In the genomic region with DNA sequence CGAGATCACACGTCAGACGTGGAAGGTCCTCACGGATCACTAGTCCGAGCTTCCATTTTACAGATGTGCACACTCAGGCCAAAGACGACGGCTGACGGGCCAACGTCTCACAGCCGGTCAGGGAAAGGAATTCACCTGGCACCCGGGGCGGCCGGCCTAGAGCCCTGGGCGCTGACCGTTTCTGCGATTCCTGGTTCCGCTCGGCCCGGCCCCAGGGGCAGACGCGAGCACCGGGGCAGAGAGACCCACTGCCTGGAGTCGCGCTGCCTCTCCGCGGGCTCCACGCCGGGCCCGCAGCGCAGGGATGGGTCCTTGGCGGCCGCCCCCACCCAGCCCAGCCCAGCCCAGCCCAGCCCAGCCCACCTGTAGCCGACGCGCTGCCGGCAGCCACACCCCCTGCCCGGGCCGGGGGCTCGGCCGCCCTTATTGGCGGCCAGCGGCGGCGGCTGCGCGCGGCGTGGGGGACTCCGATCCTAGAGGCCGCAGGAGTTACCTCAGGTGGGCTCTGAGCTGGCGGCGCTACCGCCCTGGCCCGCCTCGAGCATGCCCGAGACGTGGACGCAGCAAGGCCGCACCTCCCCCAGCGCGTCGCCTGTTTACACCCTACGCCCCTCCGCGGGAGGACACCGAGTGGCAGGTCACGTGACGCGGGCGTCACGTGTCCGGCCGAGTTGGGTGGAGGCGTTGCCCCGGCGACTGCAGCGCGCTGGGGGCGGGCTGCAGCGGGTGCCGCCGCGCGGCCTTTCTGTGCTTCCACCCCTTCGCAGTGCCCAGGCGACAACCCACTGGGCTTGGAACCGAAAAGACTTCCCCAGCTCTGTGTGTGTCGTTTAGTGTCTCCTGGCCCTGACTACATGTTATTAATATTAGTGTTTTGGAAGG, we compare ENCODE assay signal across 8 cellular contexts.
DNase-seq lines count a peak whose midpoint lies in the region; ATAC-seq and TF ChIP-seq lines count a peak whose summit lies in the region.

No MANE protein-coding gene starts in this region.

- intact Hi-C loops in esophagus muscularis mucosa (cut with DNase I): loop anchor here (10.0 kb wide), 2 partner anchors 130 to 590 kb away; a partner anchor contains a TSS

- H3K27me3 ChIP-seq in HUES64 (ENCODE audit: insufficient read depth, low read length): peaks cover 7% of the 10 kb centered on the region; the same call in 1 of the 2 replicates
- H3K27me3 ChIP-seq in OCI-LY1 (ENCODE audit: insufficient read depth, low read length): no peaks in the 10 kb centered on the region
- peaks cover 0 to 3% (median 0%) of the 10 kb centered on the region in 4 donors for H3K27me3 ChIP-seq in esophagus muscularis mucosa
- no peaks in the 10 kb centered on the region for H3K27me3 ChIP-seq in muscle layer of duodenum (ENCODE audit: low read depth, low read length)

- H4K20me1 ChIP-seq in OCI-LY1 (ENCODE audit: insufficient read depth, low read length): no peaks in the 10 kb centered on the region

- H3K79me2 ChIP-seq in OCI-LY1 (ENCODE audit: insufficient read depth, low read length): peaks cover 11% of the 10 kb centered on the region

- no peaks in the 10 kb centered on the region for H3K9me2 ChIP-seq in OCI-LY1 (ENCODE audit: low read depth, low read length)

- no peak for TF ChIP-seq EP300 in esophagus muscularis mucosa (IDR thresholded peaks at IDR 0.05)

- H3K27ac ChIP-seq in HUES64 (ENCODE audit: low read depth, low read length): peak overlapping the region; percentile 59; the same call in 1 of the 2 replicates
- peak overlapping the region; percentile 42 for H3K27ac ChIP-seq in OCI-LY1 (ENCODE audit: low read depth, low read length, poor library complexity, severe bottlenecking)
- H3K27ac ChIP-seq in esophagus muscularis mucosa (replicated peaks in 1 of 4): peak overlapping the region; percentile 77 to 84 (median 80)
- H3K27ac ChIP-seq in muscle layer of duodenum (ENCODE audit: low read length): no peak overlapping the region

- peak overlapping the region; percentile 71 for H3K9ac ChIP-seq in HUES64 (ENCODE audit: low read depth, low read length)
- peak overlapping the region; percentile 76 for H3K9ac ChIP-seq in OCI-LY1 (ENCODE audit: low read length)

- H3K36me3 ChIP-seq in HUES64 (ENCODE audit: insufficient read depth, low read length) (0 out of 2 replicates have a peak, but pooled peaks cover 3% of the 10 kb centered on the region), OCI-LY1 (ENCODE audit: insufficient read depth, low read length) (peaks cover 11% of the 10 kb centered on the region), esophagus muscularis mucosa (peaks cover 0 to 8% (median 2%) of the 10 kb centered on the region in 4 donors), muscle layer of duodenum (ENCODE audit: control insufficient read depth in 1 of 2, insufficient read depth in 2 of 2, low read length in 2 of 2) (peaks cover 0 to 3% of the 10 kb centered on the region in 2 donors)

- H3K9me3 ChIP-seq in HUES64 (ENCODE audit: insufficient read depth, low read depth, low read length) (no peaks in the 10 kb centered on the region), OCI-LY1 (ENCODE audit: low read length) (peaks cover 6% of the 10 kb centered on the region), esophagus muscularis mucosa (no peaks in the 10 kb centered on the region), muscle layer of duodenum (ENCODE audit: control insufficient read depth in 1 of 2, low read length in 2 of 2) (no peaks in the 10 kb centered on the region)

- H3K4me2 ChIP-seq in OCI-LY1 (ENCODE audit: low read length): peak overlapping the region; percentile 79

- ATAC-seq in GM21515 (IDR thresholded peaks at IDR 0.05; ENCODE audit: unreplicated experiment): peak; percentile 96

- WGBS in HUES64: under 1% methylated on average over 88 of the region's 88 CpGs
- 0% methylated on average over 7 of the region's 88 CpGs for WGBS in esophagus muscularis mucosa

- DNase-seq in DMS 273 treated with DMSO at 0.1 percent for 48 hours (lab: John Stamatoyannopoulos, UW) (peak; percentile 56), esophagus muscularis mucosa (ENCODE audit: extremely low spot score) (peak; percentile 98)
- peak; percentile 86 for DNase-seq in activated T-cell treated with anti-CD3 and anti-CD28 coated beads, Interleukin-2, amount 50 U/mL, for 1 hour
- peak; percentile 71 for DNase-seq in stimulated activated CD8-positive, alpha-beta memory T cell treated with anti-CD3 and anti-CD28 coated beads, Interleukin-7, amount 100 ng/mL, for 24 hours (ENCODE audit: low read depth)

- H3K4me3 ChIP-seq in HUES64 (ENCODE audit: low read length): peak overlapping the region; percentile 77
- H3K4me3 ChIP-seq in OCI-LY1 (ENCODE audit: low read depth, low read length, poor library complexity, severe bottlenecking): peak overlapping the region; percentile 87
- peak overlapping the region; percentile 81 to 96 (median 92) for H3K4me3 ChIP-seq in esophagus muscularis mucosa
- peak overlapping the region; percentile 91 to 93 for H3K4me3 ChIP-seq in muscle layer of duodenum (ENCODE audit: low read depth in 1 of 2, low read length in 2 of 2)

- H3F3A ChIP-seq in OCI-LY1 (ENCODE audit: insufficient read depth, low read length): no peaks in the 10 kb centered on the region

- H3K4me1 ChIP-seq in HUES64 (ENCODE audit: insufficient read depth, low read length) (0 out of 2 replicates have a peak, but pooled peaks cover 6% of the 10 kb centered on the region), OCI-LY1 (ENCODE audit: insufficient read depth, low read length, severe bottlenecking) (peaks cover 29% of the 10 kb centered on the region), esophagus muscularis mucosa (peaks cover 17 to 29% (median 25%) of the 10 kb centered on the region in 4 donors), muscle layer of duodenum (ENCODE audit: control insufficient read depth in 1 of 2, insufficient read depth in 2 of 2, low read length in 2 of 2) (peaks cover 10 to 16% of the 10 kb centered on the region in 2 donors)

- TF ChIP-seq CTCF in OCI-LY1 (IDR thresholded peaks at IDR 0.05; ENCODE audit: low read length) (no peak), esophagus muscularis mucosa (IDR thresholded peaks at IDR 0.05) (peak in 1 of 3 experiments; percentile 29)

- H2AFZ ChIP-seq in OCI-LY1 (ENCODE audit: low read length): peak overlapping the region; percentile 26

- peak; percentile 13 for TF ChIP-seq POLR2A in esophagus muscularis mucosa (IDR thresholded peaks at IDR 0.05; ENCODE audit: low read depth)
